8 cellular contexts compared by ENCODE assay signal in genomic region chr19:2014731-2015610, GRCh38. TPM values are rescaled to one million over a fixed set of nuclear protein-coding genes. Genes with fewer than 3 reads are reported as not detected.
DNase-seq lines count a peak whose midpoint lies in the region; ATAC-seq and TF ChIP-seq lines count a peak whose summit lies in the region.

No MANE protein-coding gene starts in this region.

- TF ChIP-seq CTCF in HEK293 (tag by site-specific recombination; IDR thresholded peaks at IDR 0.05): no peak
- TF ChIP-seq CTCF in heart right ventricle (IDR thresholded peaks at IDR 0.05): no peak

- H3K9ac ChIP-seq in BLaER1: peak overlapping the region; percentile 83

- ATAC-seq in activated T-cell treated with anti-CD3 and anti-CD28 coated beads, Interleukin-2, amount 50 U/mL, for 72 hours (replicated peaks in 1 of 2): peak; percentile 60 to 62
- ATAC-seq in heart right ventricle (peak in 6 of 8 donors; percentile 5 to 30 (median 8)), sciatic nerve (peak; percentile 2), HG02642 (IDR thresholded peaks at IDR 0.05; ENCODE audit: poor library complexity, unreplicated experiment) (no peak), HG03045 (IDR thresholded peaks at IDR 0.05; ENCODE audit: unreplicated experiment) (no peak)

- H3K27ac Mint-ChIP-seq in activated T-cell treated with anti-CD3 and anti-CD28 coated beads, Interleukin-2, amount 50 U/mL, for 72 hours: no peak overlapping the region

- POLR2A ChIA-PET in HEK293 (lab: Yijun Ruan, JAX): no interaction called here

- peak overlapping the region; percentile 88 for H3K4me2 ChIP-seq in BLaER1

- CTCF ChIA-PET in HEK293 (lab: Yijun Ruan, JAX): no interaction called here

- WGBS in heart right ventricle, 2 donors: 12 to 33% methylated on average over 17 to 73 of the region's 75 CpGs

- H3K4me1 Mint-ChIP-seq in activated T-cell treated with anti-CD3 and anti-CD28 coated beads, Interleukin-2, amount 50 U/mL, for 72 hours (ENCODE audit: low read depth): peaks cover 14% of the 10 kb centered on the region

- intact Hi-C loops in heart right ventricle (cut with DNase I) (loop anchor here in 3 of 10 donors (5.0 kb wide), 4 partner anchors 37 to 83 kb away; partner anchors contain the start of gene MKNK2 (in 1 of the 3)), sciatic nerve (cut with DNase I) (loop anchor here (5.0 kb wide), 1 partner anchor 62 kb away; no protein-coding TSS in a partner anchor)

- peak overlapping the region; percentile 76 to 77 for H3K4me3 Mint-ChIP-seq in activated T-cell treated with anti-CD3 and anti-CD28 coated beads, Interleukin-2, amount 50 U/mL, for 72 hours

- peaks cover 32% of the 10 kb centered on the region for H4K20me1 ChIP-seq in BLaER1

- DNase-seq in activated T-cell treated with anti-CD3 and anti-CD28 coated beads, Interleukin-2, amount 50 U/mL, for 72 hours: peak; percentile 46 to 48
- peak in 1 of 2 donors; percentile 46 for DNase-seq in heart right ventricle
- peak; percentile 70 for DNase-seq in sciatic nerve (ENCODE audit: low spot score)
- DNase-seq in SKM-1 treated with dmso at 0.1 percent for 144 hours (lab: John Stamatoyannopoulos, UW; ENCODE audit: unreplicated experiment): no peak

- H3K27ac ChIP-seq in BLaER1: peak overlapping the region; percentile 80
- H3K27ac ChIP-seq in HEK293 (ENCODE audit: extremely low read depth, low read depth, low read length): peak overlapping the region; percentile 66; the same call in 1 of the 2 replicates
- H3K27ac ChIP-seq in heart right ventricle: peak overlapping the region in 8 of 10 donors; percentile 34 to 71 (median 64)

- H3K27me3 ChIP-seq in BLaER1 (no peaks in the 10 kb centered on the region), heart right ventricle (no peaks in the 10 kb centered on the region)

- H3K9me3 ChIP-seq in BLaER1 (peaks cover 15% of the 10 kb centered on the region), HEK293 (ENCODE audit: control insufficient read depth, insufficient read depth, low read depth, low read length) (no peaks in the 10 kb centered on the region), heart right ventricle (no peaks in the 10 kb centered on the region)

- H3K4me1 ChIP-seq in BLaER1 (peaks cover 47% of the 10 kb centered on the region), HEK293 (ENCODE audit: control insufficient read depth, insufficient read depth, low read length) (no peaks in the 10 kb centered on the region), heart right ventricle (peaks cover 4 to 24% (median 9%) of the 10 kb centered on the region in 9 donors)

- H3K36me3 Mint-ChIP-seq in activated T-cell treated with anti-CD3 and anti-CD28 coated beads, Interleukin-2, amount 50 U/mL, for 72 hours (ENCODE audit: insufficient read depth in 2 of 2): no peaks in the 10 kb centered on the region

- peaks cover 30% of the 10 kb centered on the region for H3K36me3 ChIP-seq in BLaER1
- peaks cover 4 to 22% of the 10 kb centered on the region in 2 experiments; a peak in 2 of 3 replicates for H3K36me3 ChIP-seq in HEK293 (ENCODE audit: control insufficient read depth in 2 of 2, insufficient read depth in 1 of 2, low read length in 2 of 2)
- H3K36me3 ChIP-seq in heart right ventricle: no peaks in the 10 kb centered on the region

- H3K9me3 Mint-ChIP-seq in activated T-cell treated with anti-CD3 and anti-CD28 coated beads, Interleukin-2, amount 50 U/mL, for 72 hours: no peaks in the 10 kb centered on the region

- no peaks in the 10 kb centered on the region for H3K27me3 Mint-ChIP-seq in activated T-cell treated with anti-CD3 and anti-CD28 coated beads, Interleukin-2, amount 50 U/mL, for 72 hours (ENCODE audit: low read depth)

- H3K4me3 ChIP-seq in BLaER1 (peak overlapping the region; percentile 77), HEK293 (ENCODE audit: low read depth, low read length) (peak overlapping the region; percentile 79), heart right ventricle (peak overlapping the region; percentile 10 to 66 (median 62))

TF ChIP-seq in HEK293, 187 proteins besides CTCF, POLR2A, EP300 and RAD21 (continues in another document):
- TF ChIP-seq ZSCAN5A (tag by site-specific recombination; IDR thresholded peaks at IDR 0.05) (no peak), ZNF585B (tag by site-specific recombination; IDR thresholded peaks at IDR 0.05) (no peak), ZNF223 (tag by site-specific recombination; IDR thresholded peaks at IDR 0.05) (peak; percentile 91; the same call in 1 of the 2 replicates), ZBTB10 (tag by site-specific recombination; IDR thresholded peaks at IDR 0.05) (peak; percentile 97), ZBTB49 (tag by site-specific recombination; IDR thresholded peaks at IDR 0.05; ENCODE audit: low read depth) (no peak), ZNF274 (IDR thresholded peaks at IDR 0.05; ENCODE audit: low read length) (no peak), ZNF274 (tag by site-specific recombination; IDR thresholded peaks at IDR 0.05; ENCODE audit: borderline replicate concordance) (no peak), ZNF311 (tag by site-specific recombination; IDR thresholded peaks at IDR 0.05; ENCODE audit: borderline replicate concordance) (no peak)
- TF ChIP-seq, protein P1, sequence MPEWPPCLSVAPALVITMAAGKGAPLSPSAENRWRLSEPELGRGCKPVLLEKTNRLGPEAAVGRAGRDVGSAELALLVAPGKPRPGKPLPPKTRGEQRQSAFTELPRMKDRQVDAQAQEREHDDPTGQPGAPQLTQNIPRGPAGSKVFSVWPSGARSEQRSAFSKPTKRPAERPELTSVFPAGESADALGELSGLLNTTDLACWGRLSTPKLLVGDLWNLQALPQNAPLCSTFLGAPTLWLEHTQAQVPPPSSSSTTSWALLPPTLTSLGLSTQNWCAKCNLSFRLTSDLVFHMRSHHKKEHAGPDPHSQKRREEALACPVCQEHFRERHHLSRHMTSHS (tag by site-specific recombination; IDR thresholded peaks at IDR 0.05): no peak
- TF ChIP-seq, protein P2, sequence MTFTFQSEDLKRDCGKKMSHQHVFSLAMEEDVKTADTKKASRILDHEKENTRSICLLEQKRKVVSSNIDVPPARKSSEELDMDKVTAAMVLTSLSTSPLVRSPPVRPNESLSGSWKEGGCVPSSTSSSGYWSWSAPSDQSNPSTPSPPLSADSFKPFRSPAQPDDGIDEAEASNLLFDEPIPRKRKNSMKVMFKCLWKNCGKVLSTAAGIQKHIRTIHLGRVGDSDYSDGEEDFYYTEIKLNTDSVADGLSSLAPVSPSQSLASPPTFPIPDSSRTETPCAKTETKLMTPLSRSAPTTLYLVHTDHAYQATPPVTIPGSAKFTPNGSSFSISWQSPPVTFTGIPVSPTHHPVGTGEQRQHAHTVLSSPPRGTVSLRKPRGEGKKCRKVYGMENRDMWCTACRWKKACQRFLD (tag by site-specific recombination; IDR thresholded peaks at IDR 0.05): no peak

RNA-seq across cellular contexts. Expression of gene BTBD2, which starts 0.5 kb away (rescaled TPM):
- total RNA-seq in activated T-cell treated with anti-CD3 and anti-CD28 coated beads, Interleukin-2, amount 50 U/mL, for 72 hours: 10 to 100 TPM; 48.7 to 56.2 TPM
- total RNA-seq in heart right ventricle: 10 to 100 TPM; 45.1 to 70.4 (median 56.6) TPM
- polyA plus RNA-seq in heart right ventricle: 10 to 100 TPM; 42.8 to 55.2 TPM
- total RNA-seq in sciatic nerve: 65.7 TPM

RNA-seq across cellular contexts. Expression of gene MKNK2, which starts 36.1 kb away (rescaled TPM):
- total RNA-seq in activated T-cell treated with anti-CD3 and anti-CD28 coated beads, Interleukin-2, amount 50 U/mL, for 72 hours: 100 to 1,000 TPM; 120 to 121 TPM
- total RNA-seq in heart right ventricle: 100 to 1,000 TPM; 107 to 260 (median 144) TPM
- 100 to 1,000 TPM; 144 to 189 TPM for polyA plus RNA-seq in heart right ventricle
- 140 TPM for total RNA-seq in sciatic nerve

Comparison
In these comparisons a context has a peak if more than half of its experiments do, and no peak if none do; other contexts are left out.
1. ATAC-seq: peak in activated T-cell treated with anti-CD3 and anti-CD28 coated beads, Interleukin-2, amount 50 U/mL, for 72 hours (2 of 2), heart right ventricle (6 of 8) and sciatic nerve (single experiment); none in HG02642 (single experiment) and HG03045 (single experiment).
2. Peak in every context shown above with its lines, with median percentiles within 50 percentile points of each other: H3K27ac ChIP-seq and H3K4me3 ChIP-seq.